In the genomic region with DNA sequence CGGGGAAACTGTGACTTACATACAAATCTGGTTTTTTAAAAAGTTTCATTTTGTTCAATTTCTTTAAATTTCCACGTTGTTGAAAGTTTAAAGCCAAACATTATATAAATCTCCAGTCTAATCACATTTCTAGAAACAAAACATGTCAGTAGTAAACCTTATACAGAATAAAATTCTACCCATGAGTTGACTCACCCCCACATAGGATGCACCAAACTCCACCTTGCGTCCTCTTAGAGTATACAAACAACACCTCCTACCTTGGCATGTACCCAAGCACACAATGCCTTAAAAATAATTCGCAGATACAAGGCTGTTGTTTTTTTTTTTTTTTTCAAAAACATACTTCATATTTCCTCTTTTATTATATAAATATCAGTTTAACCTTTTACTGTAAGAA, we compare ENCODE assay signal across 8 cellular contexts. TPM values are rescaled to one million over a fixed set of nuclear protein-coding genes. Genes with fewer than 3 reads are reported as not detected.
A peak's percentile ranks its signal among the peaks of the same experiment; 100 is the strongest.
DNase-seq lines count a peak whose midpoint lies in the region; ATAC-seq and TF ChIP-seq lines count a peak whose summit lies in the region.

No MANE protein-coding gene starts in this region.

- no peak for ATAC-seq in GM18867 (IDR thresholded peaks at IDR 0.05; ENCODE audit: unreplicated experiment)
- no peak for ATAC-seq in HG02981 (IDR thresholded peaks at IDR 0.05; ENCODE audit: unreplicated experiment)

- H3K4me1 Mint-ChIP-seq in activated T-helper 2 cell treated with anti-CD3 and anti-CD28 coated beads, Interferon-gamma antibody, Interleukin-2, Interleukin-4, amounts not matched to agents 10 μg/mL and 5 μg/mL and 100 μg/mL, durations not matched to agents 14 hours and 24 hours and 36 hours (ENCODE audit: low read depth) = peaks cover 60% of the 10 kb centered on the region

- intact Hi-C loops in activated T-helper 2 cell treated with anti-CD3 and anti-CD28 coated beads, Interferon-gamma antibody, Interleukin-2, Interleukin-4, amounts not matched to agents 10 μg/mL and 5 μg/mL and 100 μg/mL, durations not matched to agents 14 hours and 24 hours and 36 hours (cut with micrococcal nuclease) = loop anchor here (5.0 kb wide), 5 partner anchors 59 to 1204 kb away; a partner anchor contains a TSS

- no peak overlapping the region for H2AFZ ChIP-seq in ACC112 (ENCODE audit: low read length, unreplicated experiment)

- peaks cover 48% of the 10 kb centered on the region for H3K36me3 Mint-ChIP-seq in activated T-helper 2 cell treated with anti-CD3 and anti-CD28 coated beads, Interferon-gamma antibody, Interleukin-2, Interleukin-4, amounts not matched to agents 10 μg/mL and 5 μg/mL and 100 μg/mL, durations not matched to agents 14 hours and 24 hours and 36 hours (ENCODE audit: low read depth)

- peaks cover 51% of the 10 kb centered on the region for H3K79me2 ChIP-seq in ACC112 (ENCODE audit: control insufficient read depth, insufficient read depth, low read length, unreplicated experiment)

- H3K27ac Mint-ChIP-seq in activated T-helper 2 cell treated with anti-CD3 and anti-CD28 coated beads, Interferon-gamma antibody, Interleukin-2, Interleukin-4, amounts not matched to agents 10 μg/mL and 5 μg/mL and 100 μg/mL, durations not matched to agents 14 hours and 24 hours and 36 hours = peak overlapping the region; percentile 29

- H3K4me3 ChIP-seq in ACC112 (ENCODE audit: low read depth, low read length) (peak overlapping the region; percentile 95), HFF-Myc (replicated peaks; ENCODE audit: low read depth, low read length) (peak overlapping the region; percentile 73), iPS-11a (ENCODE audit: low read depth, low read length) (peak overlapping the region; percentile 33)

- no peaks in the 10 kb centered on the region for H3K27me3 Mint-ChIP-seq in activated T-helper 2 cell treated with anti-CD3 and anti-CD28 coated beads, Interferon-gamma antibody, Interleukin-2, Interleukin-4, amounts not matched to agents 10 μg/mL and 5 μg/mL and 100 μg/mL, durations not matched to agents 14 hours and 24 hours and 36 hours (ENCODE audit: low read depth)

- H3K36me3 ChIP-seq in ACC112 (ENCODE audit: insufficient read depth, low read length) = no peaks in the 10 kb centered on the region

- peaks cover 44% of the 10 kb centered on the region for H3K4me1 ChIP-seq in ACC112 (ENCODE audit: control insufficient read depth, insufficient read depth, low read length, unreplicated experiment)

- H3K9me3 Mint-ChIP-seq in activated T-helper 2 cell treated with anti-CD3 and anti-CD28 coated beads, Interferon-gamma antibody, Interleukin-2, Interleukin-4, amounts not matched to agents 10 μg/mL and 5 μg/mL and 100 μg/mL, durations not matched to agents 14 hours and 24 hours and 36 hours = no peaks in the 10 kb centered on the region

- DNase-seq in HFF-Myc (ENCODE audit: extremely low read depth, low read depth) = no peak
- DNase-seq in activated T-helper 2 cell treated with anti-CD3 and anti-CD28 coated beads, Interferon-gamma antibody, Interleukin-2, Interleukin-4, amounts not matched to agents 10 μg/mL and 5 μg/mL and 100 μg/mL, durations not matched to agents 14 hours and 24 hours and 36 hours (ENCODE audit: low spot score) = no peak
- peak; percentile 49 for DNase-seq in superior temporal gyrus (ENCODE audit: extremely low spot score)
- DNase-seq in EL = no peak

- no peak for TF ChIP-seq CTCF in HFF-Myc (IDR thresholded peaks at IDR 0.05; ENCODE audit: low read depth, low read length, missing control alignments)

- no peaks in the 10 kb centered on the region for H3K27me3 ChIP-seq in ACC112 (ENCODE audit: insufficient read depth, low read length)

- H3K4me3 Mint-ChIP-seq in activated T-helper 2 cell treated with anti-CD3 and anti-CD28 coated beads, Interferon-gamma antibody, Interleukin-2, Interleukin-4, amounts not matched to agents 10 μg/mL and 5 μg/mL and 100 μg/mL, durations not matched to agents 14 hours and 24 hours and 36 hours (ENCODE audit: low read depth) = peak overlapping the region; percentile 68

- H3K27ac ChIP-seq in ACC112 (ENCODE audit: low read depth, low read length) = peak overlapping the region; percentile 9; the same call in 1 of the 2 replicates

RNA-seq across cellular contexts. Expression of a gene that starts 3.4 kb away (rescaled TPM):
- total RNA-seq in activated T-helper 2 cell treated with anti-CD3 and anti-CD28 coated beads, Interferon-gamma antibody, Interleukin-2, Interleukin-4, amounts not matched to agents 10 μg/mL and 5 μg/mL and 100 μg/mL, durations not matched to agents 14 hours and 24 hours and 36 hours = 18.9 and 20.6 TPM in 2 replicates

RNA-seq across cellular contexts. Expression of a gene that starts 38.0 kb away (rescaled TPM):
- total RNA-seq in activated T-helper 2 cell treated with anti-CD3 and anti-CD28 coated beads, Interferon-gamma antibody, Interleukin-2, Interleukin-4, amounts not matched to agents 10 μg/mL and 5 μg/mL and 100 μg/mL, durations not matched to agents 14 hours and 24 hours and 36 hours = 0.76 and 0.82 TPM in 2 replicates

Comparison
In these comparisons a context has a peak if more than half of its experiments do, and no peak if none do; other contexts are left out.
1. H3K4me3 ChIP-seq: peak in every context shown above with its lines; median percentile 95 in ACC112; 73 in HFF-Myc; 33 in iPS-11a.